Comparison of ENCODE assay signal across 8 cellular contexts in genomic region chr3:152193673-152194267, GRCh38.
DNase-seq lines count a peak whose midpoint lies in the region; ATAC-seq, FAIRE-seq and TF ChIP-seq lines count a peak whose summit lies in the region.

No MANE protein-coding gene starts in this region.

- H3K4me3 ChIP-seq in Loucy (ENCODE audit: low read length, poor library complexity, severe bottlenecking) (peak overlapping the region; percentile 72), mammary epithelial cell (replicated peaks in 1 of 3; ENCODE audit: insufficient read depth in 1 of 3, low read depth in 2 of 3, low read length in 3 of 3) (no peak overlapping the region)
- H3K4me3 ChIP-seq in effector memory CD4-positive, alpha-beta T cell (ENCODE audit: insufficient read depth, low read depth, low read length, poor library complexity, severe bottlenecking) = peak overlapping the region; percentile 38

- no TSS peak for BruUV-seq in mammary epithelial cell (replicated peaks; lab: Mats Ljungman, UMichigan)

- TF ChIP-seq CTCF in Loucy (conservative IDR thresholded peaks at IDR 0.05; ENCODE audit: low read length) (no peak), mammary epithelial cell (conservative IDR thresholded peaks at IDR 0.05 in 1 of 2, IDR thresholded peaks at IDR 0.05 in 1 of 2; ENCODE audit: extremely low read depth in 1 of 2, insufficient read depth in 1 of 2, low read depth in 1 of 2, low read length in 2 of 2) (no peak)

- dilution Hi-C loops in mammary epithelial cell (cut with HindIII; ENCODE audit: low sequenced_read_pairs) = no loop called here

- WGBS in mammary epithelial cell (ENCODE audit: low coverage, missing lambda C conversion rate) = 96% methylated on average over 14 of the region's 16 CpGs

- peak overlapping the region; percentile 60 for H3K27ac ChIP-seq in effector memory CD4-positive, alpha-beta T cell (ENCODE audit: insufficient read depth, low read length, poor library complexity, severe bottlenecking)
- H3K27ac ChIP-seq in mammary epithelial cell (ENCODE audit: insufficient read depth, low read depth, low read length) = no peak overlapping the region

- H3K9me2 ChIP-seq in Loucy (replicated peaks; ENCODE audit: low read depth, low read length) = no peaks in the 10 kb centered on the region

- H4K20me1 ChIP-seq in Loucy (ENCODE audit: insufficient read depth, low read length, poor library complexity, severe bottlenecking) = no peaks in the 10 kb centered on the region
- no peaks in the 10 kb centered on the region for H4K20me1 ChIP-seq in mammary epithelial cell (ENCODE audit: insufficient read depth, low read length)

- in situ Hi-C loops in mammary epithelial cell (cut with MboI; ENCODE audit: low sequenced_read_pairs in 2 of 2) = no loop called here

- FAIRE-seq in GM12892 (lab: Jason Lieb, UNC) = peak; percentile 88

- H3F3A ChIP-seq in Loucy (ENCODE audit: low read depth) = no peaks in the 10 kb centered on the region

- DNase-seq in GM12892 (ENCODE audit: insufficient read length) (no peak), NCI-H2029 (lab: John Stamatoyannopoulos, UW) (no peak), mammary epithelial cell (no peak), DMS114 treated with DMSO at 0.1 percent for 48 hours (lab: John Stamatoyannopoulos, UW; ENCODE audit: unreplicated experiment) (no peak), NCI-H2196 (lab: John Stamatoyannopoulos, UW; ENCODE audit: unreplicated experiment) (no peak)
- DNase-seq in effector memory CD4-positive, alpha-beta T cell = no peak

- H2AFZ ChIP-seq in Loucy (ENCODE audit: low read length) (peak overlapping the region; percentile 72), mammary epithelial cell (ENCODE audit: low read depth, low read length) (no peak overlapping the region)

- H3K9me3 ChIP-seq in Loucy (ENCODE audit: insufficient read depth, low read depth, low read length) (no peaks in the 10 kb centered on the region), mammary epithelial cell (replicated peaks; ENCODE audit: insufficient read depth, low read length) (no peaks in the 10 kb centered on the region)
- no peaks in the 10 kb centered on the region for H3K9me3 ChIP-seq in effector memory CD4-positive, alpha-beta T cell (ENCODE audit: control insufficient read depth, low read length)

- no peak for TF ChIP-seq POLR2A in GM12892 (IDR thresholded peaks at IDR 0.05; ENCODE audit: low read depth, low read length)

- intact Hi-C loops in mammary epithelial cell (cut with micrococcal nuclease) = no loop called here

- H3K9ac ChIP-seq in Loucy (ENCODE audit: low read depth, low read length, poor library complexity, severe bottlenecking) (peak overlapping the region; percentile 53), mammary epithelial cell (ENCODE audit: insufficient read depth, low read length) (no peak overlapping the region)

- H3K4me2 ChIP-seq in Loucy (ENCODE audit: low read depth, low read length, poor library complexity, severe bottlenecking) (peak overlapping the region; percentile 76), mammary epithelial cell (ENCODE audit: insufficient read depth, low read depth, low read length) (no peak overlapping the region)

- CTCF ChIA-PET in mammary epithelial cell (lab: Charles Lee; ENCODE audit: low non-redundant PET) = no interaction called here

- H3K4me1 ChIP-seq in Loucy (ENCODE audit: insufficient read depth, low read length, poor library complexity, severe bottlenecking) (peaks cover 45% of the 10 kb centered on the region), mammary epithelial cell (ENCODE audit: insufficient read depth, low read length) (no peaks in the 10 kb centered on the region)
- H3K4me1 ChIP-seq in effector memory CD4-positive, alpha-beta T cell (ENCODE audit: control insufficient read depth, insufficient read depth, low read length, poor library complexity, severe bottlenecking) = peaks cover 33% of the 10 kb centered on the region

- H3K79me2 ChIP-seq in Loucy (ENCODE audit: insufficient read depth, low read length) (no peaks in the 10 kb centered on the region; the same call in 1 of the 2 replicates), mammary epithelial cell (ENCODE audit: insufficient read depth, low read length) (no peaks in the 10 kb centered on the region)

- no peaks in the 10 kb centered on the region for H3K27me3 ChIP-seq in Loucy (ENCODE audit: insufficient read depth, low read length, poor library complexity, severe bottlenecking)
- H3K27me3 ChIP-seq in effector memory CD4-positive, alpha-beta T cell (replicated peaks; ENCODE audit: control insufficient read depth, insufficient read depth, low read length, poor library complexity, severe bottlenecking) = no peaks in the 10 kb centered on the region
- H3K27me3 ChIP-seq in mammary epithelial cell (ENCODE audit: insufficient read depth, low read length) = no peaks in the 10 kb centered on the region

- H3K36me3 ChIP-seq in Loucy (ENCODE audit: insufficient read depth, low read length) (no peaks in the 10 kb centered on the region), mammary epithelial cell (ENCODE audit: insufficient read depth, low read length) (peaks cover 2% of the 10 kb centered on the region)
- H3K36me3 ChIP-seq in effector memory CD4-positive, alpha-beta T cell (ENCODE audit: control insufficient read depth, insufficient read depth, low read length) = no peaks in the 10 kb centered on the region

- peak; percentile 56 for ATAC-seq in GM21717 (IDR thresholded peaks at IDR 0.05; ENCODE audit: unreplicated experiment)

Comparison
In these comparisons a context has a peak if more than half of its experiments do, and no peak if none do; other contexts are left out.
1. H3K4me3 ChIP-seq: peak in Loucy (single experiment) and effector memory CD4-positive, alpha-beta T cell (single experiment); none in mammary epithelial cell (0 of 3).